18 cellular contexts compared by ENCODE assay signal in the genomic region with DNA sequence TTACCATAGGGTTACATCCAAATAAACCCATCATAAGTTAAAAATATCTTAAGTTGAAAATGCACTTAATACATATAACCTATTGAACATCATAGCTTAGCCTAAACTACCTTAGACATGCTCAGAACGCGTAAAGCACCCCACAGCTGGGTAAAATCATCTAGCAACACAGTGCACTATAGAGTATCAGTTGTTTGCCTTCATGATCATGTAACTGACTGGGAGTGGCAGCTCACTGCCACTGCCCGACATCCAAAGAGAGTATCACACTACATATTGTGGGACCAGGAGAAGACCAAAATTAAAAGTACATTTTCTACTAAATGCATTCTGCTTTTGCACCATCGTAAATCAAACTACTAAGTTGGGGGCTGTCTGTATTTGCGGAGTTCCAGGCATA. TPM values are rescaled to one million over a fixed set of nuclear protein-coding genes. Genes with fewer than 3 reads are reported as not detected.
DNase-seq lines count a peak whose midpoint lies in the region; ATAC-seq and TF ChIP-seq lines count a peak whose summit lies in the region.
"Had no signal": no experiment of that assay in that cellular context is flagged by ENCODE, and none has a peak within 500 bp of the region (broad histone marks: within the 10 kb centered on the region; RNA-seq: fewer than 3 reads in every experiment).

No MANE protein-coding gene starts in this region.

- no peaks in the 10 kb centered on the region for H3K4me1 ChIP-seq in vagina

- DNase-seq in CD4-positive, alpha-beta T cell: no peak
- DNase-seq in T-cell (no peak), vagina (ENCODE audit: extremely low spot score in 2 of 2) (no peak), RWPE1 (ENCODE audit: low spot score) (no peak)
- no peak for DNase-seq in naive thymus-derived CD8-positive, alpha-beta T cell
- DNase-seq in stimulated activated CD4-positive, alpha-beta T cell treated with anti-CD3 and anti-CD28 coated beads, Interleukin-1b, Interleukin-23, amount 100 ng/mL, for 48 hours: no peak
- DNase-seq: ACHN; COR-L47; H9; KBM-7; NCI-H1092; NCI-H345; NK-92 treated with Interleukin-12 subunit alpha and Interleukin-12 subunit beta, amount 100 ng/mL, for 24 hours; OCI-M1; RPMI8226 had no signal

- intact Hi-C loops in CD4-positive, alpha-beta T cell (cut with DNase I, micrococcal nuclease): no loop called here
- intact Hi-C loops in vagina (cut with DNase I): no loop called here

- peaks cover 64% of the 10 kb centered on the region for H3K36me3 Mint-ChIP-seq in CD4-positive, alpha-beta T cell (ENCODE audit: low read depth)
- H3K36me3 Mint-ChIP-seq in T-cell: peaks cover 51% of the 10 kb centered on the region
- H3K36me3 Mint-ChIP-seq in naive thymus-derived CD8-positive, alpha-beta T cell: peaks cover 9 to 69% (median 35%) of the 10 kb centered on the region in 3 donors

- peak; percentile 41 for ATAC-seq in CD4-positive, alpha-beta T cell (ENCODE audit: poor library complexity)
- ATAC-seq in T-cell (replicated peaks in 1 of 4): peak in 1 of 4 experiments; percentile 29
- peak; percentile 50 to 69 for ATAC-seq in naive thymus-derived CD8-positive, alpha-beta T cell

- no peak for TF ChIP-seq CTCF in CD4-positive, alpha-beta T cell (IDR thresholded peaks at IDR 0.05)
- TF ChIP-seq CTCF in vagina (IDR thresholded peaks at IDR 0.05): no peak
- TF ChIP-seq CTCF in RWPE1 (conservative IDR thresholded peaks at IDR 0.05; ENCODE audit: low read depth): no peak

- peaks cover 11% of the 10 kb centered on the region for H3K9me3 ChIP-seq in CD4-positive, alpha-beta T cell (ENCODE audit: control insufficient read depth, low read length)
- H3K9me3 ChIP-seq in vagina: no peaks in the 10 kb centered on the region

- no peaks in the 10 kb centered on the region for H3K27me3 Mint-ChIP-seq in CD4-positive, alpha-beta T cell
- H3K27me3 Mint-ChIP-seq in T-cell: no peaks in the 10 kb centered on the region
- H3K27me3 Mint-ChIP-seq in naive thymus-derived CD8-positive, alpha-beta T cell: no peaks in the 10 kb centered on the region

- peaks cover 71% of the 10 kb centered on the region for H3K4me1 Mint-ChIP-seq in CD4-positive, alpha-beta T cell (ENCODE audit: low read depth)
- H3K4me1 Mint-ChIP-seq in T-cell: peaks cover 68 to 69% (median 69%) of the 10 kb centered on the region in 3 donors
- peaks cover 39 to 68% (median 63%) of the 10 kb centered on the region in 4 donors for H3K4me1 Mint-ChIP-seq in naive thymus-derived CD8-positive, alpha-beta T cell
- H3K4me1 Mint-ChIP-seq: H9 had no signal

- no peaks in the 10 kb centered on the region for H3K9me3 Mint-ChIP-seq in CD4-positive, alpha-beta T cell
- H3K9me3 Mint-ChIP-seq in T-cell: peaks cover 7 to 12% (median 8%) of the 10 kb centered on the region in 3 donors
- H3K9me3 Mint-ChIP-seq in naive thymus-derived CD8-positive, alpha-beta T cell: peaks cover 0 to 13% (median 6%) of the 10 kb centered on the region in 9 donors
- H3K9me3 Mint-ChIP-seq: H9 had no signal

- no peaks in the 10 kb centered on the region for H3K36me3 ChIP-seq in vagina

- H3K4me3 ChIP-seq in vagina: no peak overlapping the region

- POLR2A ChIA-PET in CD4-positive, alpha-beta T cell (lab: Charles Lee): interaction anchor here (0.9 to 2.1 kb wide), 5 partner anchors 9 to 65 kb away, joined by 3 to 6 read pairs (median 3); no protein-coding TSS in a partner anchor
- POLR2A ChIA-PET in T-cell (lab: Charles Lee): interaction anchor here (0.5 to 1.1 kb wide), 7 partner anchors 9 to 362 kb away, joined by 3 to 4 read pairs (median 3); no protein-coding TSS in a partner anchor
- POLR2A ChIA-PET in naive thymus-derived CD8-positive, alpha-beta T cell (lab: Charles Lee): interaction anchor here (0.6 to 1.4 kb wide), 2 partner anchors 64 to 119 kb away, joined by 3 read pairs; no protein-coding TSS in a partner anchor
- POLR2A ChIA-PET in RWPE1 (lab: Yijun Ruan, JAX; ENCODE audit: low non-redundant PET): no interaction called here

- no peaks in the 10 kb centered on the region for H3K27me3 ChIP-seq in CD4-positive, alpha-beta T cell (ENCODE audit: control insufficient read depth, insufficient read depth, low read length)
- H3K27me3 ChIP-seq in vagina: no peaks in the 10 kb centered on the region

- peak overlapping the region; percentile 61 for H3K27ac Mint-ChIP-seq in CD4-positive, alpha-beta T cell
- H3K27ac Mint-ChIP-seq in T-cell: peak overlapping the region; percentile 64 to 66
- H3K27ac Mint-ChIP-seq in naive thymus-derived CD8-positive, alpha-beta T cell: peak overlapping the region; percentile 29 to 93 (median 76)
- H3K27ac Mint-ChIP-seq: H9 had no signal

- no peak overlapping the region for H3K27ac ChIP-seq in CD4-positive, alpha-beta T cell (ENCODE audit: low read depth, low read length)
- H3K27ac ChIP-seq in angular gyrus (ENCODE audit: low read depth, low read length): peak overlapping the region; percentile 86
- H3K27ac ChIP-seq in vagina: no peak overlapping the region
- no peak overlapping the region for H3K27ac ChIP-seq in RWPE1

- peak overlapping the region; percentile 28 for H3K4me3 Mint-ChIP-seq in CD4-positive, alpha-beta T cell
- peak overlapping the region in 2 of 3 donors; percentile 5 to 63 for H3K4me3 Mint-ChIP-seq in T-cell
- peak overlapping the region; percentile 34 to 80 (median 68) for H3K4me3 Mint-ChIP-seq in naive thymus-derived CD8-positive, alpha-beta T cell
- H3K4me3 Mint-ChIP-seq: H9 had no signal

- TF ChIP-seq POLR2A in vagina (IDR thresholded peaks at IDR 0.05): no peak

- CTCF ChIA-PET in CD4-positive, alpha-beta T cell (lab: Charles Lee): interaction anchor here (0.6 to 1.7 kb wide), 6 partner anchors 9 to 1754 kb away, joined by 3 to 5 read pairs (median 3); no protein-coding TSS in a partner anchor
- CTCF ChIA-PET in T-cell (lab: Charles Lee): interaction anchor here in 1 of 2 donors (0.6 to 3.7 kb wide), 2 partner anchors 14 to 84 kb away, joined by 4 to 19 read pairs; no protein-coding TSS in a partner anchor
- CTCF ChIA-PET in RWPE1 (lab: Yijun Ruan, JAX): no interaction called here

RNA-seq across cellular contexts. Expression of gene THEMIS, which starts 31.7 kb away (rescaled TPM):
- total RNA-seq in CD4-positive, alpha-beta T cell: 10 to 100 TPM; 25.0 to 25.3 TPM
- total RNA-seq in T-cell: 10 to 100 TPM; 55.5 to 93.3 (median 69.4) TPM
- total RNA-seq in naive thymus-derived CD8-positive, alpha-beta T cell: 100 to 1,000 TPM; 128 TPM
- polyA plus RNA-seq in naive thymus-derived CD8-positive, alpha-beta T cell: 100 to 1,000 TPM; 168 to 212 (median 183) TPM
- total RNA-seq in vagina: 5.6 TPM
- total RNA-seq: H9, M059J had no signal
- polyA plus RNA-seq: BJ had no signal
